Comparison of ENCODE assay signal across 24 cellular contexts in genomic region chr12:93870020-93870795, GRCh38.
DNase-seq lines count a peak whose midpoint lies in the region; ATAC-seq, FAIRE-seq and TF ChIP-seq lines count a peak whose summit lies in the region.
"Had no signal": no experiment of that assay in that cellular context is flagged by ENCODE, and none has a peak within 500 bp of the region (broad histone marks: within the 10 kb centered on the region; RNA-seq: fewer than 3 reads in every experiment).

No MANE protein-coding gene starts in this region.

- H3K4me1 Mint-ChIP-seq in activated CD4-positive, alpha-beta T cell treated with anti-CD3 and anti-CD28 coated beads, Interleukin-2, amount 10 ng/mL, durations not matched to agents 24 days and 14 days = no peaks in the 10 kb centered on the region
- no peaks in the 10 kb centered on the region for H3K4me1 Mint-ChIP-seq in CD14-positive monocyte
- H3K4me1 Mint-ChIP-seq: H9 had no signal

- intact Hi-C loops in activated CD4-positive, alpha-beta T cell treated with anti-CD3 and anti-CD28 coated beads, Interleukin-2, amount 10 ng/mL, durations not matched to agents 24 days and 14 days (cut with micrococcal nuclease) = no loop called here
- intact Hi-C loops in Right ventricle myocardium superior (cut with DNase I) (no loop called here), kidney (cut with DNase I) (no loop called here), pancreas (cut with DNase I) (no loop called here), OCI-LY7 (cut with micrococcal nuclease; ENCODE audit: unreplicated experiment) (no loop called here), CD14-positive monocyte (cut with micrococcal nuclease) (no loop called here)

- no peaks in the 10 kb centered on the region for H4K20me1 ChIP-seq in OCI-LY7 (ENCODE audit: insufficient read depth, low read length)
- H4K20me1 ChIP-seq: BLaER1 treated with 17β-estradiol and CSF1 and Interleukin-3, amounts not matched to agents 10 nM and 100 nM had no signal

- no peaks in the 10 kb centered on the region for H3K9me2 ChIP-seq in OCI-LY7 (ENCODE audit: insufficient read depth, low read length)

- CTCF ChIA-PET in OCI-LY7 (lab: Charles Lee; ENCODE audit: unreplicated experiment) = no interaction called here

- no peak for TF ChIP-seq CTCF in kidney (IDR thresholded peaks at IDR 0.05; ENCODE audit: borderline replicate concordance, extremely low read depth, insufficient read depth)
- TF ChIP-seq CTCF in pancreas (IDR thresholded peaks at IDR 0.05) = no peak
- TF ChIP-seq CTCF in OCI-LY7 (conservative IDR thresholded peaks at IDR 0.05; ENCODE audit: low read length) = no peak
- no peak for TF ChIP-seq CTCF in CD14-positive monocyte (IDR thresholded peaks at IDR 0.05)

- H3K9ac ChIP-seq in kidney (ENCODE audit: low read length in 2 of 2) = no peak overlapping the region
- H3K9ac ChIP-seq: BLaER1 treated with 17β-estradiol and CSF1 and Interleukin-3, amounts not matched to agents 10 nM and 100 nM; GM23248 had no signal

- BruUV-seq in OCI-LY7 (replicated peaks; lab: Mats Ljungman, UMichigan) = no TSS peak

- peak; percentile 70 for FAIRE-seq in kidney (lab: Jason Lieb, UNC)
- FAIRE-seq in pancreas (lab: Jason Lieb, UNC) = no peak
- FAIRE-seq: GM12892 had no signal

- H3K4me3 Mint-ChIP-seq in activated CD4-positive, alpha-beta T cell treated with anti-CD3 and anti-CD28 coated beads, Interleukin-2, amount 10 ng/mL, durations not matched to agents 24 days and 14 days = no peak overlapping the region
- H3K4me3 Mint-ChIP-seq in CD14-positive monocyte = no peak overlapping the region
- H3K4me3 Mint-ChIP-seq: CD8-positive, alpha-beta T cell; H9; HFFc6 had no signal

- peaks cover 51% of the 10 kb centered on the region for H3K9me3 Mint-ChIP-seq in activated CD4-positive, alpha-beta T cell treated with anti-CD3 and anti-CD28 coated beads, Interleukin-2, amount 10 ng/mL, durations not matched to agents 24 days and 14 days
- H3K9me3 Mint-ChIP-seq in CD14-positive monocyte = peaks cover 32 to 63% (median 44%) of the 10 kb centered on the region in 7 donors

- H3K36me3 ChIP-seq in kidney (ENCODE audit: control insufficient read depth in 1 of 2, insufficient read depth in 2 of 2, low read length in 2 of 2) (no peaks in the 10 kb centered on the region), pancreas (no peaks in the 10 kb centered on the region), OCI-LY7 (ENCODE audit: insufficient read depth, low read length) (no peaks in the 10 kb centered on the region)

- H3K27me3 Mint-ChIP-seq in activated CD4-positive, alpha-beta T cell treated with anti-CD3 and anti-CD28 coated beads, Interleukin-2, amount 10 ng/mL, durations not matched to agents 24 days and 14 days = peaks cover 10% of the 10 kb centered on the region
- H3K27me3 Mint-ChIP-seq in CD14-positive monocyte (ENCODE audit: low read depth in 3 of 3) = peaks cover 0 to 2% (median 1%) of the 10 kb centered on the region in 3 donors

- POLR2A ChIA-PET in OCI-LY7 (lab: Charles Lee) = interaction anchor here (1.2 kb wide), 1 partner anchor 17 kb away, joined by 3 read pairs; no protein-coding TSS in a partner anchor

- H3K9me3 ChIP-seq in kidney (ENCODE audit: control insufficient read depth in 1 of 2, low read length in 2 of 2) (peaks cover 5 to 33% of the 10 kb centered on the region in 2 donors), pancreas (no peaks in the 10 kb centered on the region), OCI-LY7 (ENCODE audit: low read length) (peaks cover 9% of the 10 kb centered on the region; the same call in 1 of the 2 replicates)

- ATAC-seq in Right ventricle myocardium superior (ENCODE audit: poor library complexity) (peak; percentile 54), pancreas (no peak), GM21786 (IDR thresholded peaks at IDR 0.05; ENCODE audit: unreplicated experiment) (no peak)
- ATAC-seq: CD8-positive, alpha-beta T cell; PC-3 had no signal

- no peak overlapping the region for H3K4me2 ChIP-seq in OCI-LY7 (ENCODE audit: low read length)
- H3K4me2 ChIP-seq: BLaER1 treated with 17β-estradiol and CSF1 and Interleukin-3, amounts not matched to agents 10 nM and 100 nM had no signal

- no peaks in the 10 kb centered on the region for H3K79me2 ChIP-seq in OCI-LY7 (ENCODE audit: insufficient read depth, low read depth, low read length)

- H3K4me1 ChIP-seq in kidney (ENCODE audit: control insufficient read depth in 1 of 2, insufficient read depth in 1 of 2, low read depth in 1 of 2, low read length in 2 of 2) (no peaks in the 10 kb centered on the region), pancreas (no peaks in the 10 kb centered on the region), OCI-LY7 (ENCODE audit: insufficient read depth, low read length, poor library complexity, severe bottlenecking) (no peaks in the 10 kb centered on the region)
- H3K4me1 ChIP-seq: BLaER1 treated with 17β-estradiol and CSF1 and Interleukin-3, amounts not matched to agents 10 nM and 100 nM had no signal

- H3K36me3 Mint-ChIP-seq in activated CD4-positive, alpha-beta T cell treated with anti-CD3 and anti-CD28 coated beads, Interleukin-2, amount 10 ng/mL, durations not matched to agents 24 days and 14 days (ENCODE audit: low read depth) = peaks cover 34% of the 10 kb centered on the region
- peaks cover 0 to 3% of the 10 kb centered on the region in 2 donors for H3K36me3 Mint-ChIP-seq in CD14-positive monocyte

- DNase-seq in activated CD4-positive, alpha-beta T cell treated with anti-CD3 and anti-CD28 coated beads, Interleukin-2, amount 10 ng/mL, durations not matched to agents 24 days and 14 days = peak; percentile 44
- no peak for DNase-seq in activated CD4-positive, alpha-beta T cell treated with anti-CD3 and anti-CD28 coated beads, Interleukin-2, amount 50 U/mL, for 1 hour
- DNase-seq in Right ventricle myocardium superior (no peak), kidney (no peak), pancreas (no peak), OCI-LY7 (ENCODE audit: low spot score) (no peak), CD14-positive monocyte (ENCODE audit: low spot score) (no peak)
- DNase-seq: CD8-positive, alpha-beta T cell; DND-41; GM23248; H9; HFFc6; MM.1S; NCI-H1048; NCI-H1436; NCI-H187 treated with DMSO at 0.1 percent for 48 hours; NCI-H2107; NCI-H526 treated with DMSO at 0.1 percent for 48 hours; PC-3; SHP77 treated with DMSO at 0.1 percent for 48 hours had no signal

- no peak overlapping the region for H2AFZ ChIP-seq in OCI-LY7 (ENCODE audit: low read length)
- H2AFZ ChIP-seq: GM23248 had no signal

- no peak overlapping the region for H3K27ac Mint-ChIP-seq in activated CD4-positive, alpha-beta T cell treated with anti-CD3 and anti-CD28 coated beads, Interleukin-2, amount 10 ng/mL, durations not matched to agents 24 days and 14 days
- H3K27ac Mint-ChIP-seq in CD14-positive monocyte = no peak overlapping the region
- H3K27ac Mint-ChIP-seq: CD8-positive, alpha-beta T cell; H9; HFFc6 had no signal

- no peak overlapping the region for H3K27ac ChIP-seq in kidney (ENCODE audit: low read depth in 2 of 2, low read length in 2 of 2)
- no peak overlapping the region for H3K27ac ChIP-seq in pancreas
- no peak overlapping the region for H3K27ac ChIP-seq in OCI-LY7 (ENCODE audit: low read depth, low read length, poor library complexity, severe bottlenecking)
- H3K27ac ChIP-seq: 22Rv1; BLaER1 treated with 17β-estradiol and CSF1 and Interleukin-3, amounts not matched to agents 10 nM and 100 nM; GM23248 had no signal

- H3K27me3 ChIP-seq in pancreas = no peaks in the 10 kb centered on the region
- H3K27me3 ChIP-seq: BLaER1 treated with 17β-estradiol and CSF1 and Interleukin-3, amounts not matched to agents 10 nM and 100 nM had no signal

- WGBS in pancreas, 2 donors = 74 to 80% methylated on average over 7 of the region's 7 CpGs

- H3K4me3 ChIP-seq in kidney (ENCODE audit: low read length in 2 of 2) (no peak overlapping the region), pancreas (no peak overlapping the region), OCI-LY7 (ENCODE audit: low read depth, low read length, poor library complexity, severe bottlenecking) (no peak overlapping the region)
- H3K4me3 ChIP-seq: BLaER1 treated with 17β-estradiol and CSF1 and Interleukin-3, amounts not matched to agents 10 nM and 100 nM; GM23248 had no signal
